Comparison of ENCODE assay signal across 10 cellular contexts in genomic region chrX:43971966-43972961, GRCh38. TPM values are rescaled to one million over a fixed set of nuclear protein-coding genes. Genes with fewer than 3 reads are reported as not detected.
DNase-seq lines count a peak whose midpoint lies in the region; ATAC-seq, FAIRE-seq and TF ChIP-seq lines count a peak whose summit lies in the region.
"Had no signal": no experiment of that assay in that cellular context is flagged by ENCODE, and none has a peak within 500 bp of the region (broad histone marks: within the 10 kb centered on the region; RNA-seq: fewer than 3 reads in every experiment).

No MANE protein-coding gene starts in this region.

- no peak overlapping the region for H3K27ac Mint-ChIP-seq in activated CD4-positive, alpha-beta T cell treated with anti-CD3 and anti-CD28 coated beads for 36 hours
- no peak overlapping the region for H3K27ac Mint-ChIP-seq in activated T-cell treated with anti-CD3 and anti-CD28 coated beads, Interleukin-2, amount 50 U/mL, for 72 hours

- TF ChIP-seq CTCF in lower lobe of right lung (IDR thresholded peaks at IDR 0.05) (no peak), thoracic aorta (IDR thresholded peaks at IDR 0.05) (no peak)

- peaks cover 9% of the 10 kb centered on the region for H3K4me1 Mint-ChIP-seq in activated CD4-positive, alpha-beta T cell treated with anti-CD3 and anti-CD28 coated beads for 36 hours
- peaks cover 12% of the 10 kb centered on the region for H3K4me1 Mint-ChIP-seq in activated T-cell treated with anti-CD3 and anti-CD28 coated beads, Interleukin-2, amount 50 U/mL, for 72 hours (ENCODE audit: low read depth)

- peaks cover 15% of the 10 kb centered on the region for H3K27me3 Mint-ChIP-seq in activated CD4-positive, alpha-beta T cell treated with anti-CD3 and anti-CD28 coated beads for 36 hours
- peaks cover 65% of the 10 kb centered on the region for H3K27me3 Mint-ChIP-seq in activated T-cell treated with anti-CD3 and anti-CD28 coated beads, Interleukin-2, amount 50 U/mL, for 72 hours (ENCODE audit: low read depth)

- no peak for ATAC-seq in activated CD4-positive, alpha-beta T cell treated with anti-CD3 and anti-CD28 coated beads for 36 hours
- ATAC-seq in lower lobe of right lung (no peak), thoracic aorta (ENCODE audit: insufficient number of reproducible peaks, low FRiP score, low read depth) (no peak), HG03457 (IDR thresholded peaks at IDR 0.05; ENCODE audit: unreplicated experiment) (no peak)
- ATAC-seq in activated T-cell treated with anti-CD3 and anti-CD28 coated beads, Interleukin-2, amount 50 U/mL, for 72 hours (replicated peaks in 1 of 2) = no peak
- ATAC-seq: activated T-cell treated with anti-CD3 and anti-CD28 coated beads, Interleukin-2, amount 50 U/mL, for 4 hours had no signal

- H3K4me3 ChIP-seq in lower lobe of right lung (peak overlapping the region; percentile 35), thoracic aorta (peak overlapping the region; percentile 64)

- H3K36me3 Mint-ChIP-seq in activated CD4-positive, alpha-beta T cell treated with anti-CD3 and anti-CD28 coated beads for 36 hours (ENCODE audit: low read depth) = no peaks in the 10 kb centered on the region
- H3K36me3 Mint-ChIP-seq in activated T-cell treated with anti-CD3 and anti-CD28 coated beads, Interleukin-2, amount 50 U/mL, for 72 hours (ENCODE audit: insufficient read depth in 2 of 2) = no peaks in the 10 kb centered on the region

- intact Hi-C loops in activated CD4-positive, alpha-beta T cell treated with anti-CD3 and anti-CD28 coated beads for 36 hours (cut with DNase I, micrococcal nuclease) = loop anchor here in 1 of 2 experiments (5.0 kb wide), 1 partner anchor 270 kb away; no protein-coding TSS in a partner anchor
- intact Hi-C loops in lower lobe of right lung (cut with DNase I) = no loop called here

- CTCF ChIA-PET in activated CD4-positive, alpha-beta T cell treated with anti-CD3 and anti-CD28 coated beads for 36 hours (lab: Charles Lee) = interaction anchor here (1.2 kb wide), 1 partner anchor 14 kb away, joined by 4 read pairs; no protein-coding TSS in a partner anchor

- DNase-seq in activated CD4-positive, alpha-beta T cell treated with anti-CD3 and anti-CD28 coated beads for 36 hours = no peak
- DNase-seq in activated CD4-positive, alpha-beta T cell treated with anti-CD3 and anti-CD28 coated beads, Interleukin-2, amount 50 U/mL, for 1 hour = no peak
- peak; percentile 57 for DNase-seq in cerebellum (ENCODE audit: low spot score)
- no peak for DNase-seq in lower lobe of right lung
- no peak for DNase-seq in thoracic aorta (ENCODE audit: low spot score)
- no peak for DNase-seq in activated T-cell treated with anti-CD3 and anti-CD28 coated beads, Interleukin-2, amount 50 U/mL, for 72 hours
- DNase-seq in RCC 7860 (ENCODE audit: low spot score) = no peak
- DNase-seq: activated T-cell treated with anti-CD3 and anti-CD28 coated beads, Interleukin-2, amount 50 U/mL, for 4 hours; SIG-M5 had no signal

- no peaks in the 10 kb centered on the region for H3K4me1 ChIP-seq in lower lobe of right lung
- no peaks in the 10 kb centered on the region for H3K4me1 ChIP-seq in thoracic aorta (ENCODE audit: control insufficient read depth in 1 of 2, low read depth in 2 of 2)

- H3K36me3 ChIP-seq in lower lobe of right lung = no peaks in the 10 kb centered on the region
- H3K36me3 ChIP-seq in thoracic aorta = no peaks in the 10 kb centered on the region

- no peaks in the 10 kb centered on the region for H3K27me3 ChIP-seq in lower lobe of right lung (ENCODE audit: low read depth)
- H3K27me3 ChIP-seq in thoracic aorta (replicated peaks; ENCODE audit: insufficient read depth) = no peaks in the 10 kb centered on the region

- FAIRE-seq in RCC 7860 (lab: Jason Lieb, UNC) = no peak

- H3K27ac ChIP-seq in lower lobe of right lung (no peak overlapping the region), thoracic aorta (no peak overlapping the region)

- peak overlapping the region; percentile 59 for H3K4me3 Mint-ChIP-seq in activated CD4-positive, alpha-beta T cell treated with anti-CD3 and anti-CD28 coated beads for 36 hours
- H3K4me3 Mint-ChIP-seq in activated T-cell treated with anti-CD3 and anti-CD28 coated beads, Interleukin-2, amount 50 U/mL, for 72 hours = peak overlapping the region in 1 of 2 donors; percentile 82

- H3K9me3 Mint-ChIP-seq in activated CD4-positive, alpha-beta T cell treated with anti-CD3 and anti-CD28 coated beads for 36 hours (ENCODE audit: low read depth) = no peaks in the 10 kb centered on the region
- H3K9me3 Mint-ChIP-seq in activated T-cell treated with anti-CD3 and anti-CD28 coated beads, Interleukin-2, amount 50 U/mL, for 72 hours = no peaks in the 10 kb centered on the region
- H3K9me3 Mint-ChIP-seq: activated T-cell treated with anti-CD3 and anti-CD28 coated beads, Interleukin-2, amount 50 U/mL, for 4 hours had no signal

- H3K9me3 ChIP-seq in lower lobe of right lung (no peaks in the 10 kb centered on the region), thoracic aorta (no peaks in the 10 kb centered on the region)

- POLR2A ChIA-PET in activated CD4-positive, alpha-beta T cell treated with anti-CD3 and anti-CD28 coated beads for 36 hours (lab: Charles Lee) = no interaction called here

RNA-seq across cellular contexts. Expression of gene NDP, which starts 0.9 kb away (rescaled TPM):
- total RNA-seq in activated CD4-positive, alpha-beta T cell treated with anti-CD3 and anti-CD28 coated beads for 36 hours = not detected
- total RNA-seq in cerebellum = 18.7 TPM
- 0.30 TPM for total RNA-seq in lower lobe of right lung
- total RNA-seq in thoracic aorta = under 1 TPM; 0.27 to 0.71 TPM
- total RNA-seq in activated T-cell treated with anti-CD3 and anti-CD28 coated beads, Interleukin-2, amount 50 U/mL, for 72 hours = not detected
- total RNA-seq: activated T-cell treated with anti-CD3 and anti-CD28 coated beads, Interleukin-2, amount 50 U/mL, for 4 hours had no signal

Comparison
In these comparisons a context has a peak if more than half of its experiments do, and no peak if none do; other contexts are left out.
1. RNA of gene NDP, which starts 0.9 kb away (total RNA-seq): 18.7 TPM in cerebellum (single experiment); 0.27 to 0.71 TPM in thoracic aorta, 0.30 TPM in lower lobe of right lung (single experiment), not detected in activated CD4-positive, alpha-beta T cell treated with anti-CD3 and anti-CD28 coated beads for 36 hours and not detected in activated T-cell treated with anti-CD3 and anti-CD28 coated beads, Interleukin-2, amount 50 U/mL, for 72 hours; every median in the first group is over 10 times any median in the second.